Comparison of ENCODE assay signal across 1 cellular context in genomic region chr11:108796551-108796950, GRCh38.
TF ChIP-seq lines count a peak whose summit lies in the region.

No MANE protein-coding gene starts in this region.

TF ChIP-seq in H1, 55 proteins besides CTCF, POLR2A, EP300 and RAD21 (continued from another document):
- no peak for TF ChIP-seq TAF1 (IDR thresholded peaks at IDR 0.05; ENCODE audit: low read depth, low read length)
- TF ChIP-seq KDM4A (IDR thresholded peaks at IDR 0.05; ENCODE audit: low read depth, low read length, severe bottlenecking) = no peak
- no peak for TF ChIP-seq CHD7 (IDR thresholded peaks at IDR 0.05; ENCODE audit: insufficient replicate concordance, low read length)
- TF ChIP-seq SUZ12 (IDR thresholded peaks at IDR 0.05; ENCODE audit: low read length) = no peak
- TF ChIP-seq TEAD4 (IDR thresholded peaks at IDR 0.05; ENCODE audit: low read depth, low read length) = no peak
- no peak for TF ChIP-seq CTBP2 (IDR thresholded peaks at IDR 0.05; ENCODE audit: borderline replicate concordance, insufficient read depth, insufficient read length, low read length)
- no peak for TF ChIP-seq TBP (IDR thresholded peaks at IDR 0.05; ENCODE audit: low read depth, low read length)
- TF ChIP-seq TCF12 (IDR thresholded peaks at IDR 0.05; ENCODE audit: low read depth, low read length) = no peak
- no peak for TF ChIP-seq FOSL1 (IDR thresholded peaks at IDR 0.05; ENCODE audit: insufficient read depth, low read depth, low read length)
- no peak for TF ChIP-seq ATF2 (IDR thresholded peaks at IDR 0.05; ENCODE audit: low read length)
- no peak for TF ChIP-seq RNF2 (IDR thresholded peaks at IDR 0.05; ENCODE audit: borderline replicate concordance, low read depth, low read length, missing control alignments, poor library complexity, severe bottlenecking)
- no peak for TF ChIP-seq SRF (IDR thresholded peaks at IDR 0.05; ENCODE audit: low read depth, low read length)
- TF ChIP-seq SIN3A (conservative IDR thresholded peaks at IDR 0.05 in 1 of 2, IDR thresholded peaks at IDR 0.05 in 1 of 2; ENCODE audit: low read depth in 1 of 2, low read length in 2 of 2) = no peak
